Comparison of ENCODE assay signal across 18 cellular contexts in genomic region chr5:67405101-67405364, GRCh38.
"Had no signal": no experiment of that assay in that cellular context is flagged by ENCODE, and none has a peak within 500 bp of the region (broad histone marks: within the 10 kb centered on the region; RNA-seq: fewer than 3 reads in every experiment).

No MANE protein-coding gene starts in this region.

- H3K9me3 ChIP-seq: ascending aorta, heart left ventricle, lower lobe of right lung, pancreas, tibial artery had no signal

- H3K4me1 ChIP-seq: ascending aorta, lower lobe of right lung, neural progenitor cell, pancreas, tibial artery had no signal

- DNase-seq: activated CD4-positive, alpha-beta memory T cell treated with anti-CD3 and anti-CD28 coated beads, Interleukin-2, amount 10 ng/mL, durations not matched to agents 7 days and 5 days; activated CD4-positive, alpha-beta T cell treated with anti-CD3 and anti-CD28 coated beads for 36 hours; activated naive CD4-positive, alpha-beta T cell treated with anti-CD3 and anti-CD28 coated beads, Interleukin-2, amount 10 ng/mL, durations not matched to agents 7 days and 5 days; activated T-cell treated with anti-CD3 and anti-CD28 coated beads, Interleukin-2, amount 50 U/mL, for 24 hours; caudate nucleus; foreskin melanocyte; heart left ventricle; left colon; lower lobe of right lung; midbrain; pancreas; stimulated activated CD4-positive, alpha-beta T cell treated with anti-CD3 and anti-CD28 coated beads, Interleukin-2, amount 100 ng/mL, for 48 hours; stimulated activated naive B cell treated with anti-CD40 and anti-IgM and Interleukin-4, amounts not matched to agents 10 μg/mL and 1 μg/mL and 100 μg/mL, for 72 hours; tibial artery; WERI-Rb-1 had no signal

- ATAC-seq: activated CD4-positive, alpha-beta T cell treated with anti-CD3 and anti-CD28 coated beads for 36 hours; heart left ventricle; left colon; pancreas; stimulated activated naive B cell treated with anti-CD40 and anti-IgM and Interleukin-4, amounts not matched to agents 10 μg/mL and 1 μg/mL and 100 μg/mL, for 72 hours had no signal

- H3K4me3 ChIP-seq: ascending aorta, coronary artery, heart left ventricle, lower lobe of right lung, neural progenitor cell, pancreas, tibial artery had no signal

- H3K36me3 ChIP-seq: ascending aorta, heart left ventricle, lower lobe of right lung, neural progenitor cell, pancreas, tibial artery, WERI-Rb-1 had no signal

- H2AFZ ChIP-seq: neural progenitor cell had no signal

- H3K9ac ChIP-seq: neural progenitor cell had no signal

- H3K27me3 ChIP-seq: ascending aorta, heart left ventricle, neural progenitor cell, pancreas, tibial artery had no signal

- H3K4me2 ChIP-seq: neural progenitor cell had no signal

- H3K27ac ChIP-seq: ascending aorta, coronary artery, heart left ventricle, lower lobe of right lung, neural progenitor cell, pancreas, tibial artery, WERI-Rb-1 had no signal
